Comparison of ENCODE assay signal across 34 cellular contexts in genomic region chr7:91435386-91436059, GRCh38.
A peak's percentile ranks its signal among the peaks of the same experiment; 100 is the strongest.
DNase-seq lines count a peak whose midpoint lies in the region; ATAC-seq, FAIRE-seq and TF ChIP-seq lines count a peak whose summit lies in the region.
"Had no signal": no experiment of that assay in that cellular context is flagged by ENCODE, and none has a peak within 500 bp of the region (broad histone marks: within the 10 kb centered on the region; RNA-seq: fewer than 3 reads in every experiment).

No MANE protein-coding gene starts in this region.

- H3K4me3 ChIP-seq in A673 (ENCODE audit: low read depth, low read length, poor library complexity, severe bottlenecking) (no peak overlapping the region), kidney (ENCODE audit: low read length in 2 of 2) (no peak overlapping the region), testis (no peak overlapping the region)
- H3K4me3 ChIP-seq: left ventricle myocardium inferior, SJCRH30, smooth muscle cell, thoracic aorta had no signal

- intact Hi-C loops in A673 (cut with micrococcal nuclease; ENCODE audit: unreplicated experiment), result no loop called here
- intact Hi-C loops in kidney (cut with DNase I), result no loop called here
- intact Hi-C loops in testis (cut with DNase I; ENCODE audit: low total_unique reads), result no loop called here

- POLR2A ChIA-PET in A673 (lab: Charles Lee; ENCODE audit: low non-redundant PET) (no interaction called here), WTC11 (lab: Charles Lee) (no interaction called here)

- H3K4me1 ChIP-seq in A673 (ENCODE audit: insufficient read depth, low read length, poor library complexity, severe bottlenecking) (peaks cover 4% of the 10 kb centered on the region), kidney (ENCODE audit: control insufficient read depth in 1 of 2, insufficient read depth in 1 of 2, low read depth in 1 of 2, low read length in 2 of 2) (no peaks in the 10 kb centered on the region), testis (no peaks in the 10 kb centered on the region)
- H3K4me1 ChIP-seq: Caco-2, left ventricle myocardium inferior, parathyroid adenoma had no signal

- no TSS peak for BruUV-seq in A673 (replicated peaks; lab: Mats Ljungman, UMichigan)

- peaks cover 12% of the 10 kb centered on the region for H3K4me1 Mint-ChIP-seq in WTC11
- H3K4me1 Mint-ChIP-seq: CD14-positive monocyte, neural crest cell had no signal

- TF ChIP-seq CTCF in A673 (conservative IDR thresholded peaks at IDR 0.05; ENCODE audit: low read depth, low read length), result no peak
- no peak for TF ChIP-seq CTCF in WTC11 (IDR thresholded peaks at IDR 0.05)
- TF ChIP-seq CTCF in kidney (IDR thresholded peaks at IDR 0.05; ENCODE audit: borderline replicate concordance, extremely low read depth, insufficient read depth), result no peak
- TF ChIP-seq CTCF in testis (IDR thresholded peaks at IDR 0.05), result no peak
- no peak for TF ChIP-seq CTCF in omental fat pad (IDR thresholded peaks at IDR 0.05)

- FAIRE-seq in kidney (lab: Jason Lieb, UNC), result peak; percentile 53
- FAIRE-seq: colon, islet of Langerhans, urothelium cell line had no signal

- DNase-seq in A673 (ENCODE audit: low spot score), result peak; percentile 15
- DNase-seq in GM03348 (ENCODE audit: low spot score), result peak; percentile 50
- DNase-seq in WTC11 (ENCODE audit: low spot score), result no peak
- DNase-seq in kidney, result no peak
- no peak for DNase-seq in testis
- no peak for DNase-seq in omental fat pad (ENCODE audit: low spot score)
- no peak for DNase-seq in HK-2 (ENCODE audit: unreplicated experiment)
- DNase-seq: activated CD4-positive, alpha-beta T cell treated with anti-CD3 and anti-CD28 coated beads for 48 hours; activated CD8-positive, alpha-beta memory T cell treated with anti-CD3 and anti-CD28 coated beads for 24 hours; activated T-cell treated with anti-CD3 and anti-CD28 coated beads for 4 hours; Caco-2; effector CD4-positive, alpha-beta T cell; GOT3; KBM-7; left ventricle myocardium inferior; NCI-H1417; NCI-H2081 treated with DMSO at 0.1 percent for 48 hours; NCI-H446 treated with DMSO at 0.1 percent for 48 hours; NCI-H82; retina; SJCRH30; stimulated activated naive CD4-positive, alpha-beta T cell treated with Interleukin-2 at 50 U/mL for 16 hours; SW 1271 had no signal

- peaks cover 17% of the 10 kb centered on the region for H3K36me3 Mint-ChIP-seq in WTC11
- H3K36me3 Mint-ChIP-seq: activated naive CD4-positive, alpha-beta T cell treated with anti-CD3 and anti-CD28 coated beads, Interleukin-2, amount 50 U/mL, for 72 hours; CD14-positive monocyte had no signal

- WGBS in testis, 2 donors, result 92% methylated on average over 2 of the region's 2 CpGs

- ATAC-seq in WTC11 (no peak), omental fat pad (ENCODE audit: low FRiP score) (no peak)
- ATAC-seq: activated naive CD4-positive, alpha-beta T cell treated with anti-CD3 and anti-CD28 coated beads, Interleukin-2, amount 50 U/mL, for 72 hours had no signal

- H3K36me3 ChIP-seq in A673 (ENCODE audit: insufficient read depth, low read length, poor library complexity, severe bottlenecking) (no peaks in the 10 kb centered on the region), kidney (ENCODE audit: control insufficient read depth in 1 of 2, insufficient read depth in 2 of 2, low read length in 2 of 2) (no peaks in the 10 kb centered on the region), testis (ENCODE audit: low read depth, missing control alignments) (no peaks in the 10 kb centered on the region)
- H3K36me3 ChIP-seq: left ventricle myocardium inferior, SJCRH30, thoracic aorta had no signal

- H3K27ac Mint-ChIP-seq in WTC11, result no peak overlapping the region
- H3K27ac Mint-ChIP-seq: activated naive CD4-positive, alpha-beta T cell treated with anti-CD3 and anti-CD28 coated beads, Interleukin-2, amount 50 U/mL, for 72 hours; activated T-helper 2 cell treated with anti-CD3 and anti-CD28 coated beads, Interferon-gamma antibody, Interleukin-2, Interleukin-4, amounts not matched to agents 10 μg/mL and 5 μg/mL and 100 μg/mL, durations not matched to agents 14 hours and 24 hours and 36 hours; CD14-positive monocyte had no signal

- H3K9me3 ChIP-seq in A673 (ENCODE audit: low read depth, low read length, poor library complexity, severe bottlenecking) (peaks cover 2% of the 10 kb centered on the region), kidney (ENCODE audit: control insufficient read depth in 1 of 2, low read length in 2 of 2) (no peaks in the 10 kb centered on the region), testis (no peaks in the 10 kb centered on the region)
- H3K9me3 ChIP-seq: SJCRH30, thoracic aorta had no signal

- H3K27me3 ChIP-seq in A673 (replicated peaks; ENCODE audit: insufficient read depth, low read depth, low read length, poor library complexity), result no peaks in the 10 kb centered on the region
- H3K27me3 ChIP-seq in testis, result no peaks in the 10 kb centered on the region
- H3K27me3 ChIP-seq: SJCRH30 had no signal

- H3K27ac ChIP-seq in A673 (ENCODE audit: low read depth, low read length, poor library complexity, severe bottlenecking) (no peak overlapping the region), kidney (ENCODE audit: low read depth in 2 of 2, low read length in 2 of 2) (no peak overlapping the region), testis (no peak overlapping the region)
- H3K27ac ChIP-seq: left ventricle myocardium inferior, parathyroid adenoma, SJCRH30, thoracic aorta, VCaP had no signal

- CTCF ChIA-PET in A673 (lab: Charles Lee) (no interaction called here), WTC11 (lab: Charles Lee) (no interaction called here)

- TF ChIP-seq POLR2A in testis (IDR thresholded peaks at IDR 0.05), result no peak

- H3K9ac ChIP-seq in kidney (ENCODE audit: low read length in 2 of 2), result no peak overlapping the region
- H3K9ac ChIP-seq: parathyroid adenoma had no signal

- H3K4me3 Mint-ChIP-seq in WTC11, result no peak overlapping the region
- H3K4me3 Mint-ChIP-seq: CD14-positive monocyte, neural crest cell had no signal

- H3K27me3 Mint-ChIP-seq in WTC11 (ENCODE audit: low read depth), result peaks cover 2% of the 10 kb centered on the region; the same call in 1 of the 2 replicates

- H3K9me3 Mint-ChIP-seq in WTC11, result peaks cover 35% of the 10 kb centered on the region

TF ChIP-seq in WTC11, 78 proteins besides CTCF, POLR2A, EP300 and RAD21:
- no peak for TF ChIP-seq ERG (CRISPR knock-in tag; IDR thresholded peaks at IDR 0.05)
- no peak for TF ChIP-seq GABPB1 (CRISPR knock-in tag; IDR thresholded peaks at IDR 0.05)
- peak; percentile 99 for TF ChIP-seq HMGA2 (CRISPR knock-in tag; IDR thresholded peaks at IDR 0.05)
TF ChIP-seq in WTC11: peak in this region for 1.

Comparison
In these comparisons a context has a peak if more than half of its experiments do, and no peak if none do; other contexts are left out.
1. DNase-seq: peak in A673 (single experiment) and GM03348 (single experiment); none in WTC11 (single experiment), kidney (single experiment), testis (single experiment), omental fat pad (single experiment) and HK-2 (single experiment).